ENCODE assay signal across 16 cellular contexts in the genomic region with DNA sequence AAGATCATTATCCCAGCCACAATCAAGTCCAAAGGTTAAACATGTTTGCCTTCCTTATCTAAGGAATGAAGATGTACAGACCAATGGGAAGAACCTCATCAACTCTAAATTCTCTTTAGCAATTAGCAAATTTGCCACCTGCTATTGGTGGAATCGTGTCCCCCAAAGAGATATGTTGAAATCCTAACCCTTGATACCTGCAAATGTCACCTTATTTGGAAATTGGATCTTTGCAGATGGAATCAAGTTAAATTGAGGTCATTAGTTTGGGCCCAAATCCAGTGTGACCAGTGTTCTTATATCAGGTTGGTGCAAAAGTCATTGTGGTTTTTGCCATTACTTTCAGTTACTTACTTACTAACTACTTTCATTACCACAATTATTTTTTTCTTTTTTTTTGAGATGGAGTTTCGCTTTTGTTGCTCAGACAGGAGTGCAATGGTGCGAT. TPM values are rescaled to one million over a fixed set of nuclear protein-coding genes. Genes with fewer than 3 reads are reported as not detected.
DNase-seq lines count a peak whose midpoint lies in the region; ATAC-seq and TF ChIP-seq lines count a peak whose summit lies in the region.
"Had no signal": no experiment of that assay in that cellular context is flagged by ENCODE, and none has a peak within 500 bp of the region (broad histone marks: within the 10 kb centered on the region; RNA-seq: fewer than 3 reads in every experiment).

No MANE protein-coding gene starts in this region.

- no peaks in the 10 kb centered on the region for H3K9me3 ChIP-seq in endodermal cell (ENCODE audit: control insufficient read depth, low read length)
- H3K9me3 ChIP-seq: stomach had no signal

- no peaks in the 10 kb centered on the region for H3K27me3 Mint-ChIP-seq in endodermal cell (ENCODE audit: insufficient read depth)

- no peaks in the 10 kb centered on the region for H3K27me3 ChIP-seq in endodermal cell (ENCODE audit: control insufficient read depth, insufficient read depth, low read length, poor library complexity, severe bottlenecking)
- H3K27me3 ChIP-seq: stomach had no signal

- H3K4me1 ChIP-seq in endodermal cell (ENCODE audit: control insufficient read depth, insufficient read depth, low read length), result no peaks in the 10 kb centered on the region
- H3K4me1 ChIP-seq: parathyroid adenoma had no signal

- WGBS in endodermal cell (ENCODE audit: insufficient coverage in 1 of 2, insufficient read length in 1 of 2), 2 experiments, result 88 to 97% methylated on average over 2 to 3 of the region's 3 CpGs

- H3K4me1 Mint-ChIP-seq in endodermal cell, result peaks cover 11% of the 10 kb centered on the region

- no peak overlapping the region for H3K9ac ChIP-seq in endodermal cell (ENCODE audit: extremely low read depth, low read length, poor library complexity, severe bottlenecking)
- H3K9ac ChIP-seq: parathyroid adenoma had no signal

- no peak overlapping the region for H3K27ac ChIP-seq in endodermal cell (ENCODE audit: low read depth, low read length)
- H3K27ac ChIP-seq: parathyroid adenoma, stomach had no signal

- no peak overlapping the region for H3K4me3 ChIP-seq in endodermal cell (ENCODE audit: low read length)
- H3K4me3 ChIP-seq: lung, stomach had no signal

- peak; percentile 51 for ATAC-seq in GM18519 (IDR thresholded peaks at IDR 0.05; ENCODE audit: low FRiP score, unreplicated experiment)
- ATAC-seq in GM21619 (IDR thresholded peaks at IDR 0.05; ENCODE audit: unreplicated experiment), result peak; percentile 58
- ATAC-seq in HG03175 (IDR thresholded peaks at IDR 0.05; ENCODE audit: unreplicated experiment), result peak; percentile 94
- ATAC-seq: T-helper 17 cell had no signal

- no peaks in the 10 kb centered on the region for H3K36me3 ChIP-seq in endodermal cell (ENCODE audit: control insufficient read depth, insufficient read depth, low read length)
- H3K36me3 ChIP-seq: stomach had no signal

- no peak overlapping the region for H3K4me3 Mint-ChIP-seq in endodermal cell
- H3K4me3 Mint-ChIP-seq: T-helper 17 cell had no signal

- TF ChIP-seq CTCF in endodermal cell (conservative IDR thresholded peaks at IDR 0.05), result no peak

- DNase-seq in endodermal cell (no peak), amniotic stem cell (lab: John Stamatoyannopoulos, UW) (no peak), mucosa of gallbladder (ENCODE audit: low spot score) (no peak)
- no peak for DNase-seq in activated T-cell treated with anti-CD3 and anti-CD28 coated beads, Interleukin-2, amount 50 U/mL, for 1 hour
- no peak for DNase-seq in stimulated activated CD4-positive, alpha-beta T cell treated with anti-CD3 and anti-CD28 coated beads, Interleukin-15, amount 100 ng/mL, for 24 hours
- DNase-seq: effector CD4-positive, alpha-beta T cell; EL; NCI-H146; stimulated activated CD4-positive, alpha-beta T cell treated with anti-CD3 and anti-CD28 coated beads, Interleukin-2, amount 100 ng/mL, for 24 hours; stomach; T-helper 17 cell had no signal

- peak overlapping the region; percentile 89 for H3K27ac Mint-ChIP-seq in endodermal cell

- H3K9me3 Mint-ChIP-seq in endodermal cell, result no peaks in the 10 kb centered on the region

- no peaks in the 10 kb centered on the region for H3K36me3 Mint-ChIP-seq in endodermal cell (ENCODE audit: low read depth)

RNA-seq across cellular contexts. Expression of a gene that starts 31.3 kb away (rescaled TPM):
- total RNA-seq in endodermal cell (under 1 TPM; 0.15 to 0.64 TPM), mucosa of gallbladder (0.17 TPM)
- 0.18 TPM for polyA plus RNA-seq in endodermal cell (2013, experiment 1 of 2)
- polyA plus RNA-seq in endodermal cell (2013, experiment 2 of 2), result 0.29 TPM
